Comparison of ENCODE assay signal across 1 cellular context in the genomic region with DNA sequence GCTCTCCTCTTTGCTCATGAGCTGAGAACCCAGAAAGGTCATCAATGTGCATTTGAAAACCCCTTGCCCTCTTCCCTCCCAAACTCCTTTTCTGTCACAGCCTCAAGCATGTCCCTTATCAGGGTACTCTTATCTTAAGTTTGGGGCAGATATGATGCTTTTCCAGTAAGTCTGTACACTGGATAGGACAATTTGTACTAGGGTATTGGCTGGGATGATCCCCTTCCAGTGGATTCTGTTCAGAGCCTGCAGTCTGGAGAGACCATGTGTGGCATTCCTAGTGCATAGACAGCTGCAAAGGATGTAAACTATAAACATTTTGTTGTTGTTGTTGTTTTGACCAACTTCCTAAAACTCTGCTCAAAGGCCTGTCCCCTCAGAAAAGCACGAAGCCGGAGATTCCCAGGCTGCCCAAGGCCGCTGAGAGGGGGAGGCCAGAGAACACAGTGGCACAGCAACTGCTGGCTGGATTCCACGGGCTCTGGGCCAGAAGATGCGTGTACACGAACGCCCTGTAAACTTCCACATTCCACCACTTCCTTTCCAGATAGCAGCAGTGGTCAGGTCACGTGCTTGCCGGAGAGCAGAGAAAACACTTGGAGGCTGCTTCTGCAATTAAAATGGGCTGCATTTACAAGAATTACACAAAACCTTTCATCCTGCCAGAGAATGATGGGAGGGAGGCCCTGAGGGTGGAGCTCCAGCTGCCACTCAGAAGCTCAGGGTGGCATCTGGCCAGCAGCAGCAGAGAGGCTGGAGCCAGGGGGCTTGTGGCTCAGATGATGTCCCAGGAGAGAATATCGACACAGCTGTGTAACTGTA.
TF ChIP-seq lines count a peak whose summit lies in the region.

No MANE protein-coding gene starts in this region.

TF ChIP-seq in GM12878, 131 proteins besides CTCF, POLR2A, EP300 and RAD21:
- TF ChIP-seq, protein P1, sequence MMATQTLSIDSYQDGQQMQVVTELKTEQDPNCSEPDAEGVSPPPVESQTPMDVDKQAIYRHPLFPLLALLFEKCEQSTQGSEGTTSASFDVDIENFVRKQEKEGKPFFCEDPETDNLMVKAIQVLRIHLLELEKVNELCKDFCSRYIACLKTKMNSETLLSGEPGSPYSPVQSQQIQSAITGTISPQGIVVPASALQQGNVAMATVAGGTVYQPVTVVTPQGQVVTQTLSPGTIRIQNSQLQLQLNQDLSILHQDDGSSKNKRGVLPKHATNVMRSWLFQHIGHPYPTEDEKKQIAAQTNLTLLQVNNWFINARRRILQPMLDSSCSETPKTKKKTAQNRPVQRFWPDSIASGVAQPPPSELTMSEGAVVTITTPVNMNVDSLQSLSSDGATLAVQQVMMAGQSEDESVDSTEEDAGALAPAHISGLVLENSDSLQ (IDR thresholded peaks at IDR 0.05) = peak; percentile 61
- TF ChIP-seq BHLHE40 (IDR thresholded peaks at IDR 0.05; ENCODE audit: borderline replicate concordance in 1 of 2, low read depth in 2 of 2, low read length in 1 of 2) (peak; percentile 23 to 40; a peak in 1 of 4 replicates), LARP7 (IDR thresholded peaks at IDR 0.05) (no peak)
